8 cellular contexts compared by ENCODE assay signal in the genomic region with DNA sequence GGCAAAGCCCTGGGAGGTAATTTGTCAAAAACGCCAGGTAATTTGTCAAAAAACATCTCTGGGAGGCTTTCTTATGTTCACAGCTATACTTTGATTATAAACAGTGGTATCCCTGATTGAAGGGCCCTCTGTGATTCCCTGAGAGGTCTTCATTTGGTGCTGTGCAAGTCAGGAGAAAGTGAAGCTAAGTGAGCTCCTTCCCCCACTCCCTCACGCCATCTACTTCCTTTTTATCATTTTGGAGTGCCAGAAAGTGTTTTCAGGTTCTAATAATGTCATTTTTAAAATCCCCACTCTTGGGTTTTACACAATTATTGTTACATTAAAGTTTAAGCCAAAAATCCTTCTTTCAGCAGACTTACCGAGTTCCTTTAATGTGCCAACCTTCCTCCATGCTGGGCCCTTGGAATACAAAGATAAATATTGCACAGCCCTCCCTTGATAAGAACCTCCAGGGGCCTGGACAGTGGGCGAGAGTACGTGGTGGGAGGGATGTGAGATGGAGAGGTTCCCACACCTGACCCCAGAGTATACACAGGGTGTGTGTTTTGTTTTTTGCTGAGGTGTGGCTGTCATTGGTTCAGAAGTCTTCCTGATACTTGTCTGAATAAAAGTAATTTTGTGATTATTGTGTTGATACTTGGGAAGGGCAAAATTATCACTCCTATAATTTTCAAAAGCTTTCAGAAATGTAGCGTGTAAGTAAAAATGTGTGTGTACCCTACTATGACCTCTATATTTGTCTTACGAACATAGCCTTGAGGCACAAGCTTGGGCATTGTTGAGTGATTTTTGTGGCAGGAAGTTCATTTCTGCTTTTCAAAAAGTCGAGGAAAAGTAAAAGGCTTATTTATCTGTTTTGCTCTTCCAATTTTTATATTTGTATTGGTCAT.
DNase-seq lines count a peak whose midpoint lies in the region; ATAC-seq and TF ChIP-seq lines count a peak whose summit lies in the region.

No MANE protein-coding gene starts in this region.

- H3K9me3 Mint-ChIP-seq in memory B cell = no peaks in the 10 kb centered on the region

- H3K4me1 Mint-ChIP-seq in memory B cell = peaks cover 57% of the 10 kb centered on the region

- TF ChIP-seq CTCF in GM12865 (IDR thresholded peaks at IDR 0.05; ENCODE audit: insufficient read depth, low read depth, low read length, missing control alignments) (no peak), RWPE1 (conservative IDR thresholded peaks at IDR 0.05; ENCODE audit: low read depth) (no peak)

- no peak overlapping the region for H3K27ac ChIP-seq in RWPE1

- no peaks in the 10 kb centered on the region for H3K27me3 Mint-ChIP-seq in memory B cell

- H3K27ac Mint-ChIP-seq in memory B cell = peak overlapping the region; percentile 98

- DNase-seq in GM12865 (ENCODE audit: low read depth) (peak; percentile 39), OCI-M1 (lab: John Stamatoyannopoulos, UW) (peak; percentile 74), memory B cell (ENCODE audit: low spot score in 2 of 2) (no peak), NCI-H1092 (lab: John Stamatoyannopoulos, UW) (no peak), iPS-NIHi7 (ENCODE audit: extremely low spot score) (no peak), RWPE1 (ENCODE audit: low spot score) (no peak), HCEC 1CT (no peak)

- H3K4me3 Mint-ChIP-seq in memory B cell = peak overlapping the region; percentile 83

- CTCF ChIA-PET in RWPE1 (lab: Yijun Ruan, JAX) = interaction anchor here (0.6 kb wide), 1 partner anchor 32 kb away, joined by 5 read pairs; no protein-coding TSS in a partner anchor

- H3K36me3 Mint-ChIP-seq in memory B cell = peaks cover 6% of the 10 kb centered on the region

- peak; percentile 5 for ATAC-seq in GM21717 (IDR thresholded peaks at IDR 0.05; ENCODE audit: unreplicated experiment)
- ATAC-seq in memory B cell (ENCODE audit: low read depth) = peak; percentile 57

- POLR2A ChIA-PET in RWPE1 (lab: Yijun Ruan, JAX; ENCODE audit: low non-redundant PET) = no interaction called here

- peak overlapping the region; percentile 54 for H3K4me3 ChIP-seq in GM12865 (ENCODE audit: low read depth, low read length)

Comparison
In these comparisons a context has a peak if more than half of its experiments do, and no peak if none do; other contexts are left out.
1. DNase-seq: peak in GM12865 (single experiment) and OCI-M1 (single experiment); none in memory B cell (0 of 2), NCI-H1092 (single experiment), iPS-NIHi7 (single experiment), RWPE1 (single experiment) and HCEC 1CT (single experiment).